ENCODE assay signal across 8 cellular contexts in the genomic region with DNA sequence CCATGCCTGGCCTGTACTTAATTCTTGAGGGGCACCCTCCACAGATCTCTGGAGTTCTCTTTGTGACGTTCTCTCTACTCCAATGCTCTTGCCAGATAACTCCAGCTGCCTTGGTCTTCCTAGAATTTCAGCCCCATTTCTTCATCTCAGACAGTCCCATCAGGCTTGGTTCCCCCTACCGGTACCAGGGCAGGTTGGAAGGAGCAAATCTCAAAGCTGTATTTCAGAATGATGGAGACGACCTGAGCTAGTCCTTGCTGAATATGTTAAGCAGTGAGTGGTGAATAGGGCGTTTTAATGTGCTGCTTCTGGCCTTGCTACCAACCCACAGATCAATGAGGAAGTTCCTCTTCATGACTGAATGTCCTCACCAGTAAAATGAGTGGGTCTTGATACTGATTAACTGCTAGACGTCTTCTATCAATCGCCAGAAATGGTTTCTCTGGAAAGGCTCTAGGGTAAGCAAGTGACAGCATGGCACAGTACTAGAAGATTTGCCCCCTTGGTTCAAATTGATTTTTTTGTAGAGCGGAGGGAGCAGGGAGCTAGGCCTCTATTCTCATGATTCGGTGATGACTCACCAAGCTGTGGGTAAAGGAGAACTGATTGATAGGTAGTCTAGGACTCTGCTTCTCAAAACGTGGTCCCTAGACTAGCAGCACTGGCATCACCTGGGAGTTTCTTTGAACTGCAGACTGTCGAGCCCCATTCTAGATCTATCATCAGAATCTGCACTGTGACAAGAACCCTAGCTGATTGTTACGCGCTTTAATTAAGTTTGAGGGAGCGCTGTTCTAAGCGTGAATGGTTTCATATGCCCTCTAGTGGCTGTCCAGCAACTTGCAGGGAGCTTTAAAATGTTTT.
DNase-seq lines count a peak whose midpoint lies in the region; ATAC-seq and TF ChIP-seq lines count a peak whose summit lies in the region.

No MANE protein-coding gene starts in this region.

- H3K36me3 Mint-ChIP-seq in activated naive CD8-positive, alpha-beta T cell treated with anti-CD3 and anti-CD28 coated beads, Interleukin-2, amount 50 U/mL, for 24 hours (ENCODE audit: low read depth) = no peaks in the 10 kb centered on the region

- no peak overlapping the region for H3K27ac Mint-ChIP-seq in activated naive CD8-positive, alpha-beta T cell treated with anti-CD3 and anti-CD28 coated beads, Interleukin-2, amount 50 U/mL, for 24 hours

- peaks cover 5% of the 10 kb centered on the region for H3K4me1 Mint-ChIP-seq in activated naive CD8-positive, alpha-beta T cell treated with anti-CD3 and anti-CD28 coated beads, Interleukin-2, amount 50 U/mL, for 24 hours

- H3K4me1 ChIP-seq in right atrium auricular region = peaks cover 0 to 4% of the 10 kb centered on the region in 2 donors

- H3K27me3 Mint-ChIP-seq in activated naive CD8-positive, alpha-beta T cell treated with anti-CD3 and anti-CD28 coated beads, Interleukin-2, amount 50 U/mL, for 24 hours = peaks cover 3% of the 10 kb centered on the region

- peak; percentile 89 for TF ChIP-seq CTCF in GM12865 (IDR thresholded peaks at IDR 0.05; ENCODE audit: insufficient read depth, low read depth, low read length, missing control alignments)
- TF ChIP-seq CTCF in right atrium auricular region (IDR thresholded peaks at IDR 0.05) = peak; percentile 90 to 92

- H3K36me3 ChIP-seq in right atrium auricular region = no peaks in the 10 kb centered on the region

- peak; percentile 84 for DNase-seq in A172 (ENCODE audit: low spot score)
- DNase-seq in GM12865 (ENCODE audit: low read depth) = peak; percentile 65
- DNase-seq in SK-N-DZ (ENCODE audit: low spot score) = peak; percentile 73
- peak; percentile 33 for DNase-seq in activated naive CD8-positive, alpha-beta T cell treated with anti-CD3 and anti-CD28 coated beads, Interleukin-2, amount 50 U/mL, for 24 hours
- DNase-seq in right atrium auricular region (ENCODE audit: low spot score) = no peak
- no peak for DNase-seq in sciatic nerve (ENCODE audit: low spot score)

- H3K4me3 Mint-ChIP-seq in activated naive CD8-positive, alpha-beta T cell treated with anti-CD3 and anti-CD28 coated beads, Interleukin-2, amount 50 U/mL, for 24 hours = no peak overlapping the region

- H3K27ac ChIP-seq in right atrium auricular region = no peak overlapping the region

- no peaks in the 10 kb centered on the region for H3K9me3 Mint-ChIP-seq in activated naive CD8-positive, alpha-beta T cell treated with anti-CD3 and anti-CD28 coated beads, Interleukin-2, amount 50 U/mL, for 24 hours

- H3K4me3 ChIP-seq in GM12865 (ENCODE audit: low read depth, low read length) = no peak overlapping the region
- H3K4me3 ChIP-seq in right atrium auricular region = no peak overlapping the region

- intact Hi-C loops in sciatic nerve (cut with DNase I) = no loop called here

- ATAC-seq in HG03571 (IDR thresholded peaks at IDR 0.05; ENCODE audit: unreplicated experiment) (peak; percentile 55), sciatic nerve (peak; percentile 71), GM21423 (IDR thresholded peaks at IDR 0.05; ENCODE audit: unreplicated experiment) (no peak)
- ATAC-seq in activated naive CD8-positive, alpha-beta T cell treated with anti-CD3 and anti-CD28 coated beads, Interleukin-2, amount 50 U/mL, for 24 hours = peak; percentile 97

- H3K27me3 ChIP-seq in right atrium auricular region = no peaks in the 10 kb centered on the region

- H3K9me3 ChIP-seq in right atrium auricular region = no peaks in the 10 kb centered on the region

Comparison
In these comparisons a context has a peak if more than half of its experiments do, and no peak if none do; other contexts are left out.
1. DNase-seq: peak in A172 (single experiment), GM12865 (single experiment), SK-N-DZ (single experiment) and activated naive CD8-positive, alpha-beta T cell treated with anti-CD3 and anti-CD28 coated beads, Interleukin-2, amount 50 U/mL, for 24 hours (single experiment); none in right atrium auricular region (single experiment) and sciatic nerve (single experiment).